Comparison of ENCODE assay signal across 8 cellular contexts in genomic region chr15:101723161-101723873, GRCh38. TPM values are rescaled to one million over a fixed set of nuclear protein-coding genes. Genes with fewer than 3 reads are reported as not detected.
DNase-seq lines count a peak whose midpoint lies in the region; ATAC-seq and TF ChIP-seq lines count a peak whose summit lies in the region.

No MANE protein-coding gene starts in this region.

- H3K4me3 ChIP-seq in heart left ventricle (peak overlapping the region; percentile 71 to 98 (median 83)), skeletal muscle tissue (ENCODE audit: low read length in 3 of 3) (peak overlapping the region; percentile 83 to 89 (median 88))

- H3K9me3 ChIP-seq in heart left ventricle: no peaks in the 10 kb centered on the region
- no peaks in the 10 kb centered on the region for H3K9me3 ChIP-seq in skeletal muscle tissue (ENCODE audit: control insufficient read depth in 3 of 3, low read length in 3 of 3)

- peaks cover 0 to 41% (median 35%) of the 10 kb centered on the region in 9 donors for H3K36me3 ChIP-seq in heart left ventricle
- peaks cover 26 to 27% (median 26%) of the 10 kb centered on the region in 3 donors for H3K36me3 ChIP-seq in skeletal muscle tissue (ENCODE audit: control insufficient read depth in 3 of 3, insufficient read depth in 3 of 3, low read length in 3 of 3)

- H3K4me1 ChIP-seq in heart left ventricle (peaks cover 0 to 16% (median 5%) of the 10 kb centered on the region in 12 donors), skeletal muscle tissue (ENCODE audit: control insufficient read depth in 3 of 3, insufficient read depth in 3 of 3, low read length in 3 of 3) (peaks cover 7 to 12% (median 9%) of the 10 kb centered on the region in 3 donors)

- no peaks in the 10 kb centered on the region for H3K27me3 ChIP-seq in heart left ventricle
- no peaks in the 10 kb centered on the region for H3K27me3 ChIP-seq in skeletal muscle tissue (ENCODE audit: control insufficient read depth in 3 of 3, insufficient read depth in 3 of 3, low read length in 3 of 3)

- H3K27ac ChIP-seq in heart left ventricle (peak overlapping the region; percentile 62 to 94 (median 88)), skeletal muscle tissue (ENCODE audit: low read depth, low read length) (peak overlapping the region; percentile 85)

- TF ChIP-seq POLR2A in heart left ventricle (IDR thresholded peaks at IDR 0.05): no peak

- H3K9ac ChIP-seq in skeletal muscle tissue (ENCODE audit: low read depth in 1 of 3, low read length in 3 of 3): peak overlapping the region; percentile 79 to 94 (median 84)

- intact Hi-C loops in heart left ventricle (cut with DNase I): loop anchor here in 3 of 10 donors (5.0 to 10.0 kb wide), 3 partner anchors 71 to 429 kb away; partner anchors contain the start of genes SNRPA1 (in 1 of the 3) and TM2D3 (in 1 of the 3)
- intact Hi-C loops in left cardiac atrium (cut with DNase I): no loop called here

- no peak for ATAC-seq in heart left ventricle
- ATAC-seq in left cardiac atrium: no peak
- ATAC-seq in HG02840 (IDR thresholded peaks at IDR 0.05; ENCODE audit: low FRiP score, unreplicated experiment): peak; percentile 36

- WGBS in heart left ventricle, 4 donors: 11 to 19% (median 14%) methylated on average over 8 of the region's 8 CpGs

- DNase-seq in heart left ventricle (no peak), left cardiac atrium (no peak), NCI-H748 (lab: John Stamatoyannopoulos, UW; ENCODE audit: unreplicated experiment) (peak; percentile 54), hepatic stellate cell (ENCODE audit: low spot score) (peak; percentile 42), cerebellum (ENCODE audit: low spot score) (no peak)
- DNase-seq in activated T-helper 9 cell treated with anti-CD3 and anti-CD28 coated beads, Interleukin-2, amount 50 U/mL, for 16 hours (ENCODE audit: low read depth): peak; percentile 12

- TF ChIP-seq CTCF in heart left ventricle (IDR thresholded peaks at IDR 0.05): no peak

RNA-seq across cellular contexts. Expression of gene TARS3, which starts 1.0 kb away (rescaled TPM):
- total RNA-seq in heart left ventricle (10 to 100 TPM; 19.4 to 44.3 (median 38.0) TPM), left cardiac atrium (10 to 100 TPM; 19.9 to 22.6 TPM), skeletal muscle tissue (21.4 TPM), cerebellum (21.0 TPM)
- 10 to 100 TPM in 1 of 2 donors, 1 to 10 TPM in 1; 8.3 to 31.3 TPM for polyA plus RNA-seq in heart left ventricle

Comparison
In these comparisons a context has a peak if more than half of its experiments do, and no peak if none do; other contexts are left out.
1. DNase-seq: peak in NCI-H748 (single experiment), activated T-helper 9 cell treated with anti-CD3 and anti-CD28 coated beads, Interleukin-2, amount 50 U/mL, for 16 hours (single experiment) and hepatic stellate cell (single experiment); none in heart left ventricle (0 of 5), left cardiac atrium (single experiment) and cerebellum (single experiment).